2 cellular contexts compared by ENCODE assay signal in genomic region chr3:190220362-190220761, GRCh38.
A peak's percentile ranks its signal among the peaks of the same experiment; 100 is the strongest.
TF ChIP-seq lines count a peak whose summit lies in the region.

No MANE protein-coding gene starts in this region.

TF ChIP-seq in HepG2, 621 proteins besides CTCF, POLR2A, EP300 and RAD21:
- TF ChIP-seq ZBTB43 (CRISPR knock-in tag; conservative IDR thresholded peaks at IDR 0.05), result no peak
- TF ChIP-seq KLF9 (CRISPR knock-in tag; IDR thresholded peaks at IDR 0.05; ENCODE audit: low read depth), result no peak
- TF ChIP-seq ELF1 (CRISPR knock-in tag; IDR thresholded peaks at IDR 0.05), result no peak
- TF ChIP-seq NFKBIZ (CRISPR knock-in tag; IDR thresholded peaks at IDR 0.05), result no peak
- 0 out of 2 replicates have a peak, but pooled peaks have one; percentile 39 for TF ChIP-seq ATF7 (IDR thresholded peaks at IDR 0.05)
- TF ChIP-seq ATF7 (CRISPR knock-in tag; IDR thresholded peaks at IDR 0.05), result no peak
- TF ChIP-seq SIN3B (IDR thresholded peaks at IDR 0.05; ENCODE audit: low read length), result no peak
- no peak for TF ChIP-seq ZNF407 (CRISPR knock-in tag; IDR thresholded peaks at IDR 0.05; ENCODE audit: not compliant biosample characterization)

TF ChIP-seq in HEK293, 187 proteins besides CTCF, POLR2A, EP300 and RAD21 (continued from another document):
- TF ChIP-seq TRIM28 (IDR thresholded peaks at IDR 0.05; ENCODE audit: borderline replicate concordance, low read length) (peak; percentile 51; the same call in 1 of the 2 replicates), BCL6B (tag by site-specific recombination; IDR thresholded peaks at IDR 0.05) (no peak), ZNF473 (tag by site-specific recombination; IDR thresholded peaks at IDR 0.05) (no peak), ZNF398 (tag by site-specific recombination; IDR thresholded peaks at IDR 0.05) (no peak), ZNF558 (tag by site-specific recombination; IDR thresholded peaks at IDR 0.05) (0 out of 2 replicates have a peak, but pooled peaks have one; percentile 24), ELK4 (IDR thresholded peaks at IDR 0.05; ENCODE audit: borderline replicate concordance, low read depth, low read length) (no peak), ZBTB10 (tag by site-specific recombination; IDR thresholded peaks at IDR 0.05) (no peak), ZNF174 (tag by site-specific recombination; IDR thresholded peaks at IDR 0.05) (no peak)
